8 cellular contexts compared by ENCODE assay signal in the genomic region with DNA sequence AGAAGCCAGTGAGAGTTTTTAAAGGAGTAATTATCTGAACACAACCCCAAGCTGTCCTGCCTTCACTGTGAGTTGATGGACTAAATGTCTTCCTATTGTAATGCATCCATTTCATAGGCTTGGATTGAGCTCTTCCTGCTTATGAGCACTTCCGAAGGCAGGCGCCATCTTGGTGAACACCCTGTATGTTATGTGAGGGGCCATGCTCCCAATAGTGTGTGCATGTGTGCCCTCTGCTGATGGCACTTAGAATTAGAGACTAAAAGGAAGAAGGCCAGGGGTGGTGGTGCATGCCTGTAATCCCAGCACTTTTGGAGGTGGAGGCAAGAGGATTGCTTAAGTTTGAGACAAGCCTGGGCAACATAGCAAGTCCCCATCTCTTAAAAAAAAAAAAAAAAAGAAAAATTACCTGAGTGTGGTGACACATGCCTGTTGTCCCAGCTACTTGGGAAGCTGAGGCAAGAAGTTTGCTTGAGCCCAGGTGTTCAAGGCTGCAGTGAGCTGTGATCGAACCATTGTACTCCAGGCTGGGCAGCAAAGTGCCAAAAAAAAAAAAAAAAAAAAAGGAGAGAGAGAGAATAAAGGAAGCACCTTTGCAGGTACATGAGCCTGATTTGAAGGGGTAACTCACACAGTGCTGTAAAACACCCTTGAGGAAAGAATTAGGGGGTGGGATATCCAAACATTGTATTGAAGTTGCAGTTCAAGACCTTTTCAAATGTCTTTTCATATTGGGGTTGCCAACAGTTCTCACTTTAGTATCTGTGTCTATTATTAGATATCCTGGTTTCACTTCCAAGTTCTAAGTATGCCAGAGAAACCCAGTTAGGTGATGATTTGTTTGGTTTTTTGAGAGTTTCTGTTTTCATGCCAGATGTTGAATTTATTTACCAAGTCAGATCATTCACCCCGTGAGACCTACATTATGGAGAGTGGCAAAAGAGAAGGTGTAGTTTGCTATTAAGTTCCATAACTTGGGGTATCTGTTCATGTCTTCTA.
DNase-seq lines count a peak whose midpoint lies in the region; ATAC-seq and TF ChIP-seq lines count a peak whose summit lies in the region.

No MANE protein-coding gene starts in this region.

- no peaks in the 10 kb centered on the region for H3K27me3 ChIP-seq in SJCRH30
- no peaks in the 10 kb centered on the region for H3K27me3 ChIP-seq in heart right ventricle

- H3K27ac ChIP-seq in SJCRH30 (no peak overlapping the region), heart right ventricle (peak overlapping the region in 7 of 10 donors; percentile 6 to 64 (median 36))

- intact Hi-C loops in heart right ventricle (cut with DNase I), result loop anchor here in 2 of 10 donors (5.0 to 10.0 kb wide), 2 partner anchors 68 to 71 kb away; no protein-coding TSS in a partner anchor

- no peak overlapping the region; the same call in 1 of the 2 replicates for H3K4me3 ChIP-seq in GM12864 (ENCODE audit: low read depth, low read length)
- no peak overlapping the region for H3K4me3 ChIP-seq in SJCRH30
- no peak overlapping the region for H3K4me3 ChIP-seq in heart right ventricle

- WGBS in heart right ventricle, 2 donors, result 59 to 63% methylated on average over 4 of the region's 4 CpGs

- DNase-seq in GM12864 (ENCODE audit: low read depth) (peak; percentile 70), SJCRH30 (peak; percentile 29 to 46), heart right ventricle (no peak), NK-92 (lab: John Stamatoyannopoulos, UW; ENCODE audit: unreplicated experiment) (no peak), SK-N-DZ (ENCODE audit: low spot score) (no peak), occipital lobe (lab: John Stamatoyannopoulos, UW) (no peak)

- H3K9me3 ChIP-seq in SJCRH30 (replicated peaks), result no peaks in the 10 kb centered on the region
- no peaks in the 10 kb centered on the region for H3K9me3 ChIP-seq in heart right ventricle

- H3K36me3 ChIP-seq in SJCRH30 (peaks cover 20% of the 10 kb centered on the region), heart right ventricle (peaks cover 0 to 33% (median 4%) of the 10 kb centered on the region in 9 donors)

- TF ChIP-seq CTCF in GM12864 (IDR thresholded peaks at IDR 0.05; ENCODE audit: low read depth, low read length, missing control alignments) (peak; percentile 28), heart right ventricle (IDR thresholded peaks at IDR 0.05) (peak in 4 of 9 donors; percentile 19 to 31 (median 20))

- H3K4me1 ChIP-seq in SJCRH30, result peaks cover 4% of the 10 kb centered on the region; the same call in 1 of the 2 replicates
- peaks cover 9 to 100% (median 86%) of the 10 kb centered on the region in 9 donors for H3K4me1 ChIP-seq in heart right ventricle

- peak; percentile 36 for ATAC-seq in GM19463 (IDR thresholded peaks at IDR 0.05; ENCODE audit: unreplicated experiment)
- ATAC-seq in HG03442 (IDR thresholded peaks at IDR 0.05; ENCODE audit: unreplicated experiment), result peak; percentile 33
- peak in 7 of 8 donors; percentile 44 to 70 (median 60) for ATAC-seq in heart right ventricle

Comparison
In these comparisons a context has a peak if more than half of its experiments do, and no peak if none do; other contexts are left out.
1. DNase-seq: peak in GM12864 (single experiment) and SJCRH30 (2 of 2); none in heart right ventricle (0 of 2), NK-92 (single experiment), SK-N-DZ (single experiment) and occipital lobe (single experiment).
2. Peak in every context shown above with its lines, with median percentiles within 50 percentile points of each other: ATAC-seq.